ENCODE assay signal across 1 cellular context in genomic region chr5:1119312-1119831, GRCh38.
TF ChIP-seq lines count a peak whose summit lies in the region.

No MANE protein-coding gene starts in this region.

TF ChIP-seq in HepG2, 621 proteins besides CTCF, POLR2A, EP300 and RAD21 (continued from another document and continues in another):
- TF ChIP-seq ZNF280B (CRISPR knock-in tag; IDR thresholded peaks at IDR 0.05; ENCODE audit: borderline replicate concordance) (no peak), ZNF354B (CRISPR knock-in tag; IDR thresholded peaks at IDR 0.05) (no peak), ZBTB8A (CRISPR knock-in tag; IDR thresholded peaks at IDR 0.05; ENCODE audit: borderline replicate concordance, low read depth) (no peak), ZBTB14 (CRISPR knock-in tag; IDR thresholded peaks at IDR 0.05) (no peak), HDAC2 (CRISPR knock-in tag; IDR thresholded peaks at IDR 0.05) (peak; percentile 84; the same call in 1 of the 2 replicates), ZNF414 (CRISPR knock-in tag; IDR thresholded peaks at IDR 0.05) (no peak), REPIN1 (CRISPR knock-in tag; IDR thresholded peaks at IDR 0.05; ENCODE audit: borderline replicate concordance, low read depth) (0 out of 2 replicates have a peak, but pooled peaks have one; percentile 15), ZBED4 (CRISPR knock-in tag; IDR thresholded peaks at IDR 0.05; ENCODE audit: borderline replicate concordance) (no peak), ZNF609 (CRISPR knock-in tag; IDR thresholded peaks at IDR 0.05; ENCODE audit: borderline replicate concordance) (peak; percentile 41; the same call in 1 of the 2 replicates), RFXAP (CRISPR knock-in tag; IDR thresholded peaks at IDR 0.05; ENCODE audit: borderline replicate concordance) (no peak; the same call in 1 of the 2 replicates), ZUFSP (CRISPR knock-in tag; IDR thresholded peaks at IDR 0.05; ENCODE audit: borderline replicate concordance) (no peak), ZNF709 (CRISPR knock-in tag; IDR thresholded peaks at IDR 0.05) (no peak), ETS1 (CRISPR knock-in tag; IDR thresholded peaks at IDR 0.05) (no peak), BATF2 (CRISPR knock-in tag; IDR thresholded peaks at IDR 0.05) (no peak), ZNF562 (CRISPR knock-in tag; IDR thresholded peaks at IDR 0.05; ENCODE audit: borderline replicate concordance) (no peak), ZIK1 (CRISPR knock-in tag; IDR thresholded peaks at IDR 0.05; ENCODE audit: borderline replicate concordance, low read depth) (no peak; the same call in 1 of the 2 replicates), ZFP36L1 (CRISPR knock-in tag; IDR thresholded peaks at IDR 0.05) (no peak), HBP1 (CRISPR knock-in tag; IDR thresholded peaks at IDR 0.05; ENCODE audit: low read depth) (no peak), MXD1 (CRISPR knock-in tag; IDR thresholded peaks at IDR 0.05) (0 out of 2 replicates have a peak, but pooled peaks have one; percentile 29), ZMAT5 (CRISPR knock-in tag; IDR thresholded peaks at IDR 0.05; ENCODE audit: borderline replicate concordance, low read depth) (no peak), SIN3A (IDR thresholded peaks at IDR 0.05; ENCODE audit: borderline replicate concordance, low read depth, low read length) (peak; percentile 33; the same call in 1 of the 2 replicates), ZNF335 (CRISPR knock-in tag; IDR thresholded peaks at IDR 0.05) (no peak), MEIS2 (CRISPR knock-in tag; IDR thresholded peaks at IDR 0.05) (no peak; the same call in 1 of the 2 replicates), ZNF569 (CRISPR knock-in tag; IDR thresholded peaks at IDR 0.05; ENCODE audit: borderline replicate concordance) (no peak), DNMT1 (CRISPR knock-in tag; IDR thresholded peaks at IDR 0.05) (no peak), POLR2AphosphoS5 (IDR thresholded peaks at IDR 0.05; ENCODE audit: low read depth, low read length) (no peak), DPF2 (CRISPR knock-in tag; IDR thresholded peaks at IDR 0.05; ENCODE audit: borderline replicate concordance, low read depth) (no peak), GFI1 (CRISPR knock-in tag; IDR thresholded peaks at IDR 0.05; ENCODE audit: borderline replicate concordance) (no peak; the same call in 1 of the 2 replicates), HOXA5 (CRISPR knock-in tag; IDR thresholded peaks at IDR 0.05) (no peak), NFRKB (IDR thresholded peaks at IDR 0.05) (no peak), JUND (CRISPR knock-in tag; IDR thresholded peaks at IDR 0.05) (no peak), KDM2A (CRISPR knock-in tag; IDR thresholded peaks at IDR 0.05; ENCODE audit: borderline replicate concordance, low read depth) (peak; percentile 60; the same call in 1 of the 2 replicates)
